ENCODE assay signal across 1 cellular context in the genomic region with DNA sequence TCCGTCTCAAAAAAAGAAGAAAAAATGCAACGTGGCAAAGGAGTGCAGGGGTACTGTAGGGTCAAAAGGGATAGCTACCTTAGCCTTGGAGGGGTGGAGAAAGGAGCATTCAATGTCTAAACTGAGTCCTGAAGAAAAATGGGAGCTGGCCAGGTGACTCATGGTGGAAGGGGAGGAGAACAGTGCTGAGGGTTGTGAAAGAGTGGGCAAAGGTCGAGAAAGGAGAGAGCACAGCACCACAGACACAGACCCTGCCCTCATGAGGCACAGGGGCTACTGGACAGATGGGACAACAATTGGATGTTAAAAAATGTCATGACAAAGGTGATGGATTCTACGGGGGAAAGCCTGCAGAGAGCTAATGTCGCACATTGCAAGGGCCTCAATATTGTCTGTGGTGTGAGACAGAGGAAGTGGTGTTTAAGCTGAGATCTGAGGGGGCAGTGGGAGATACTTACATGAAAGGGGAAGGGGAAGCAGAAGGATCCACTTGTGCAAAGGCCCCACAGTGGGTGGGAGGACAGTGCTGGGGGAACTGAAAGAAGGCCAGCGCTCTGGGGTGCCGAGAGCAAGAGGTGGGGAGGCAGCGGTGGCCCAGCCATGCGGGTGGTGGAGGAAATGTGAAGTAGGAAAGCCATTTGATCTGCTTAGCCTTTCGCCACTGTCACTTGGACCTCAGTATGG.
TF ChIP-seq lines count a peak whose summit lies in the region.

No MANE protein-coding gene starts in this region.

TF ChIP-seq in GM12878, 131 proteins besides CTCF, POLR2A, EP300 and RAD21 (continued from another document):
- TF ChIP-seq, protein P1, sequence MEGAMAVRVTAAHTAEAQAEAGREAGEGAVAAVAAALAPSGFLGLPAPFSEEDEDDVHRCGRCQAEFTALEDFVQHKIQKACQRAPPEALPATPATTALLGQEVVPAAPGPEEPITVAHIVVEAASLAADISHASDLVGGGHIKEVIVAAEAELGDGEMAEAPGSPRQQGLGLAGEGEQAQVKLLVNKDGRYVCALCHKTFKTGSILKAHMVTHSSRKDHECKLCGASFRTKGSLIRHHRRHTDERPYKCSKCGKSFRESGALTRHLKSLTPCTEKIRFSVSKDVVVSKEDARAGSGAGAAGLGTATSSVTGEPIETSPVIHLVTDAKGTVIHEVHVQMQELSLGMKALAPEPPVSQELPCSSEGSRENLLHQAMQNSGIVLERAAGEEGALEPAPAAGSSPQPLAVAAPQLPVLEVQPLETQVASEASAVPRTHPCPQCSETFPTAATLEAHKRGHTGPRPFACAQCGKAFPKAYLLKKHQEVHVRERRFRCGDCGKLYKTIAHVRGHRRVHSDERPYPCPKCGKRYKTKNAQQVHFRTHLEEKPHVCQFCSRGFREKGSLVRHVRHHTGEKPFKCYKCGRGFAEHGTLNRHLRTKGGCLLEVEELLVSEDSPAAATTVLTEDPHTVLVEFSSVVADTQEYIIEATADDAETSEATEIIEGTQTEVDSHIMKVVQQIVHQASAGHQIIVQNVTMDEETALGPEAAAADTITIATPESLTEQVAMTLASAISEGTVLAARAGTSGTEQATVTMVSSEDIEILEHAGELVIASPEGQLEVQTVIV (IDR thresholded peaks at IDR 0.05; ENCODE audit: borderline replicate concordance, partially characterized antibody): no peak
- TF ChIP-seq HCFC1 (IDR thresholded peaks at IDR 0.05; ENCODE audit: low read length) (no peak), BACH1 (IDR thresholded peaks at IDR 0.05; ENCODE audit: borderline replicate concordance) (peak; percentile 69; the same call in 1 of the 2 replicates), MXI1 (IDR thresholded peaks at IDR 0.05; ENCODE audit: low read depth, low read length) (no peak), MEF2A (IDR thresholded peaks at IDR 0.05; ENCODE audit: insufficient read depth, low read depth, low read length) (0 out of 2 replicates have a peak, but pooled peaks have one; percentile 29), SP1 (IDR thresholded peaks at IDR 0.05; ENCODE audit: low read depth, low read length) (no peak), NBN (IDR thresholded peaks at IDR 0.05) (peak; percentile 79), BCL11A (IDR thresholded peaks at IDR 0.05; ENCODE audit: low read depth, low read length) (0 out of 2 replicates have a peak, but pooled peaks have one; percentile 54), DPF2 (IDR thresholded peaks at IDR 0.05) (peak; percentile 62), TCF12 (IDR thresholded peaks at IDR 0.05; ENCODE audit: low read depth, low read length) (0 out of 2 replicates have a peak, but pooled peaks have one; percentile 15), MTA3 (IDR thresholded peaks at IDR 0.05; ENCODE audit: borderline replicate concordance, low read length) (no peak), IKZF2 (IDR thresholded peaks at IDR 0.05) (peak; percentile 63 to 82; a peak in 3 of 4 replicates), SMAD1 (IDR thresholded peaks at IDR 0.05; ENCODE audit: low read depth, partially characterized antibody) (no peak), HDGF (IDR thresholded peaks at IDR 0.05) (0 out of 2 replicates have a peak, but pooled peaks have one; percentile 77), YY1 (IDR thresholded peaks at IDR 0.05; ENCODE audit: low read depth, low read length) (no peak), CREM (IDR thresholded peaks at IDR 0.05; ENCODE audit: low read depth) (peak; percentile 45; the same call in 1 of the 2 replicates), GABPA (IDR thresholded peaks at IDR 0.05; ENCODE audit: low read depth) (no peak), BMI1 (IDR thresholded peaks at IDR 0.05; ENCODE audit: borderline replicate concordance) (0 out of 2 replicates have a peak, but pooled peaks have one; percentile 33), SPI1 (IDR thresholded peaks at IDR 0.05; ENCODE audit: borderline replicate concordance, insufficient read depth, low read depth, low read length) (peak; percentile 85)
- TF ChIP-seq, protein P2, sequence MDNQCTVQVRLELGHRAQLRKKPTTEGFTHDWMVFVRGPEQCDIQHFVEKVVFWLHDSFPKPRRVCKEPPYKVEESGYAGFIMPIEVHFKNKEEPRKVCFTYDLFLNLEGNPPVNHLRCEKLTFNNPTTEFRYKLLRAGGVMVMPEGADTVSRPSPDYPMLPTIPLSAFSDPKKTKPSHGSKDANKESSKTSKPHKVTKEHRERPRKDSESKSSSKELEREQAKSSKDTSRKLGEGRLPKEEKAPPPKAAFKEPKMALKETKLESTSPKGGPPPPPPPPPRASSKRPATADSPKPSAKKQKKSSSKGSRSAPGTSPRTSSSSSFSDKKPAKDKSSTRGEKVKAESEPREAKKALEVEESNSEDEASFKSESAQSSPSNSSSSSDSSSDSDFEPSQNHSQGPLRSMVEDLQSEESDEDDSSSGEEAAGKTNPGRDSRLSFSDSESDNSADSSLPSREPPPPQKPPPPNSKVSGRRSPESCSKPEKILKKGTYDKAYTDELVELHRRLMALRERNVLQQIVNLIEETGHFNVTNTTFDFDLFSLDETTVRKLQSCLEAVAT (IDR thresholded peaks at IDR 0.05): 0 out of 2 replicates have a peak, but pooled peaks have one; percentile 64
- TF ChIP-seq, protein P3, sequence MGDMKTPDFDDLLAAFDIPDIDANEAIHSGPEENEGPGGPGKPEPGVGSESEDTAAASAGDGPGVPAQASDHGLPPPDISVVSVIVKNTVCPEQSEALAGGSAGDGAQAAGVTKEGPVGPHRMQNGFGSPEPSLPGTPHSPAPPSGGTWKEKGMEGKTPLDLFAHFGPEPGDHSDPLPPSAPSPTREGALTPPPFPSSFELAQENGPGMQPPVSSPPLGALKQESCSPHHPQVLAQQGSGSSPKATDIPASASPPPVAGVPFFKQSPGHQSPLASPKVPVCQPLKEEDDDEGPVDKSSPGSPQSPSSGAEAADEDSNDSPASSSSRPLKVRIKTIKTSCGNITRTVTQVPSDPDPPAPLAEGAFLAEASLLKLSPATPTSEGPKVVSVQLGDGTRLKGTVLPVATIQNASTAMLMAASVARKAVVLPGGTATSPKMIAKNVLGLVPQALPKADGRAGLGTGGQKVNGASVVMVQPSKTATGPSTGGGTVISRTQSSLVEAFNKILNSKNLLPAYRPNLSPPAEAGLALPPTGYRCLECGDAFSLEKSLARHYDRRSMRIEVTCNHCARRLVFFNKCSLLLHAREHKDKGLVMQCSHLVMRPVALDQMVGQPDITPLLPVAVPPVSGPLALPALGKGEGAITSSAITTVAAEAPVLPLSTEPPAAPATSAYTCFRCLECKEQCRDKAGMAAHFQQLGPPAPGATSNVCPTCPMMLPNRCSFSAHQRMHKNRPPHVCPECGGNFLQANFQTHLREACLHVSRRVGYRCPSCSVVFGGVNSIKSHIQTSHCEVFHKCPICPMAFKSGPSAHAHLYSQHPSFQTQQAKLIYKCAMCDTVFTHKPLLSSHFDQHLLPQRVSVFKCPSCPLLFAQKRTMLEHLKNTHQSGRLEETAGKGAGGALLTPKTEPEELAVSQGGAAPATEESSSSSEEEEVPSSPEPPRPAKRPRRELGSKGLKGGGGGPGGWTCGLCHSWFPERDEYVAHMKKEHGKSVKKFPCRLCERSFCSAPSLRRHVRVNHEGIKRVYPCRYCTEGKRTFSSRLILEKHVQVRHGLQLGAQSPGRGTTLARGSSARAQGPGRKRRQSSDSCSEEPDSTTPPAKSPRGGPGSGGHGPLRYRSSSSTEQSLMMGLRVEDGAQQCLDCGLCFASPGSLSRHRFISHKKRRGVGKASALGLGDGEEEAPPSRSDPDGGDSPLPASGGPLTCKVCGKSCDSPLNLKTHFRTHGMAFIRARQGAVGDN (IDR thresholded peaks at IDR 0.05): peak; percentile 61; the same call in 1 of the 2 replicates
- TF ChIP-seq, protein P4, sequence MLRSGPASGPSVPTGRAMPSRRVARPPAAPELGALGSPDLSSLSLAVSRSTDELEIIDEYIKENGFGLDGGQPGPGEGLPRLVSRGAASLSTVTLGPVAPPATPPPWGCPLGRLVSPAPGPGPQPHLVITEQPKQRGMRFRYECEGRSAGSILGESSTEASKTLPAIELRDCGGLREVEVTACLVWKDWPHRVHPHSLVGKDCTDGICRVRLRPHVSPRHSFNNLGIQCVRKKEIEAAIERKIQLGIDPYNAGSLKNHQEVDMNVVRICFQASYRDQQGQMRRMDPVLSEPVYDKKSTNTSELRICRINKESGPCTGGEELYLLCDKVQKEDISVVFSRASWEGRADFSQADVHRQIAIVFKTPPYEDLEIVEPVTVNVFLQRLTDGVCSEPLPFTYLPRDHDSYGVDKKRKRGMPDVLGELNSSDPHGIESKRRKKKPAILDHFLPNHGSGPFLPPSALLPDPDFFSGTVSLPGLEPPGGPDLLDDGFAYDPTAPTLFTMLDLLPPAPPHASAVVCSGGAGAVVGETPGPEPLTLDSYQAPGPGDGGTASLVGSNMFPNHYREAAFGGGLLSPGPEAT (IDR thresholded peaks at IDR 0.05; ENCODE audit: low read depth): peak; percentile 53; the same call in 1 of the 2 replicates
- TF ChIP-seq, protein P5, sequence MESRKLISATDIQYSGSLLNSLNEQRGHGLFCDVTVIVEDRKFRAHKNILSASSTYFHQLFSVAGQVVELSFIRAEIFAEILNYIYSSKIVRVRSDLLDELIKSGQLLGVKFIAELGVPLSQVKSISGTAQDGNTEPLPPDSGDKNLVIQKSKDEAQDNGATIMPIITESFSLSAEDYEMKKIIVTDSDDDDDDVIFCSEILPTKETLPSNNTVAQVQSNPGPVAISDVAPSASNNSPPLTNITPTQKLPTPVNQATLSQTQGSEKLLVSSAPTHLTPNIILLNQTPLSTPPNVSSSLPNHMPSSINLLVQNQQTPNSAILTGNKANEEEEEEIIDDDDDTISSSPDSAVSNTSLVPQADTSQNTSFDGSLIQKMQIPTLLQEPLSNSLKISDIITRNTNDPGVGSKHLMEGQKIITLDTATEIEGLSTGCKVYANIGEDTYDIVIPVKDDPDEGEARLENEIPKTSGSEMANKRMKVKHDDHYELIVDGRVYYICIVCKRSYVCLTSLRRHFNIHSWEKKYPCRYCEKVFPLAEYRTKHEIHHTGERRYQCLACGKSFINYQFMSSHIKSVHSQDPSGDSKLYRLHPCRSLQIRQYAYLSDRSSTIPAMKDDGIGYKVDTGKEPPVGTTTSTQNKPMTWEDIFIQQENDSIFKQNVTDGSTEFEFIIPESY (IDR thresholded peaks at IDR 0.05): peak; percentile 82; the same call in 1 of the 2 replicates
- TF ChIP-seq, protein P6, sequence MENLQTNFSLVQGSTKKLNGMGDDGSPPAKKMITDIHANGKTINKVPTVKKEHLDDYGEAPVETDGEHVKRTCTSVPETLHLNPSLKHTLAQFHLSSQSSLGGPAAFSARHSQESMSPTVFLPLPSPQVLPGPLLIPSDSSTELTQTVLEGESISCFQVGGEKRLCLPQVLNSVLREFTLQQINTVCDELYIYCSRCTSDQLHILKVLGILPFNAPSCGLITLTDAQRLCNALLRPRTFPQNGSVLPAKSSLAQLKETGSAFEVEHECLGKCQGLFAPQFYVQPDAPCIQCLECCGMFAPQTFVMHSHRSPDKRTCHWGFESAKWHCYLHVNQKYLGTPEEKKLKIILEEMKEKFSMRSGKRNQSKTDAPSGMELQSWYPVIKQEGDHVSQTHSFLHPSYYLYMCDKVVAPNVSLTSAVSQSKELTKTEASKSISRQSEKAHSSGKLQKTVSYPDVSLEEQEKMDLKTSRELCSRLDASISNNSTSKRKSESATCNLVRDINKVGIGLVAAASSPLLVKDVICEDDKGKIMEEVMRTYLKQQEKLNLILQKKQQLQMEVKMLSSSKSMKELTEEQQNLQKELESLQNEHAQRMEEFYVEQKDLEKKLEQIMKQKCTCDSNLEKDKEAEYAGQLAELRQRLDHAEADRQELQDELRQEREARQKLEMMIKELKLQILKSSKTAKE (IDR thresholded peaks at IDR 0.05; ENCODE audit: low read depth, poor library complexity, severe bottlenecking): peak; percentile 41
- TF ChIP-seq, protein P7, sequence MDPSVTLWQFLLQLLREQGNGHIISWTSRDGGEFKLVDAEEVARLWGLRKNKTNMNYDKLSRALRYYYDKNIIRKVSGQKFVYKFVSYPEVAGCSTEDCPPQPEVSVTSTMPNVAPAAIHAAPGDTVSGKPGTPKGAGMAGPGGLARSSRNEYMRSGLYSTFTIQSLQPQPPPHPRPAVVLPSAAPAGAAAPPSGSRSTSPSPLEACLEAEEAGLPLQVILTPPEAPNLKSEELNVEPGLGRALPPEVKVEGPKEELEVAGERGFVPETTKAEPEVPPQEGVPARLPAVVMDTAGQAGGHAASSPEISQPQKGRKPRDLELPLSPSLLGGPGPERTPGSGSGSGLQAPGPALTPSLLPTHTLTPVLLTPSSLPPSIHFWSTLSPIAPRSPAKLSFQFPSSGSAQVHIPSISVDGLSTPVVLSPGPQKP (IDR thresholded peaks at IDR 0.05; ENCODE audit: low read depth, low read length): no peak
